ENCODE assay signal across 12 cellular contexts in genomic region chr1:78007677-78008341, GRCh38. TPM values are rescaled to one million over a fixed set of nuclear protein-coding genes. Genes with fewer than 3 reads are reported as not detected.
DNase-seq lines count a peak whose midpoint lies in the region; ATAC-seq, FAIRE-seq and TF ChIP-seq lines count a peak whose summit lies in the region.
"Had no signal": no experiment of that assay in that cellular context is flagged by ENCODE, and none has a peak within 500 bp of the region (broad histone marks: within the 10 kb centered on the region; RNA-seq: fewer than 3 reads in every experiment).

No MANE protein-coding gene starts in this region.

- FAIRE-seq in astrocyte (lab: Jason Lieb, UNC), result no peak

- POLR2A ChIA-PET in activated naive CD8-positive, alpha-beta T cell treated with anti-CD3 and anti-CD28 coated beads, Interleukin-2, amount 10 ng/mL, durations not matched to agents 7 days and 5 days (lab: Charles Lee), result interaction anchor here (6.5 kb wide), 1 partner anchor 29 kb away, joined by 224 read pairs; the partner anchor contains the start of gene FUBP1

- H2BK5ac ChIP-seq in mesenchymal stem cell (ENCODE audit: low read depth, low read length, poor library complexity, severe bottlenecking), result no peak overlapping the region

- H2AK5ac ChIP-seq in mesenchymal stem cell (ENCODE audit: low read length, severe bottlenecking), result no peak overlapping the region

- peaks cover under 1% of the 10 kb centered on the region for H3K36me3 Mint-ChIP-seq in activated naive CD8-positive, alpha-beta T cell treated with anti-CD3 and anti-CD28 coated beads, Interleukin-2, amount 10 ng/mL, durations not matched to agents 7 days and 5 days
- peaks cover 5% of the 10 kb centered on the region for H3K36me3 Mint-ChIP-seq in activated naive CD8-positive, alpha-beta T cell treated with anti-CD3 and anti-CD28 coated beads, Interleukin-2, amount 50 U/mL, for 24 hours (ENCODE audit: low read depth)
- peaks cover 3% of the 10 kb centered on the region for H3K36me3 Mint-ChIP-seq in astrocyte (ENCODE audit: low read depth, unreplicated experiment)

- no peak overlapping the region for H3K4ac ChIP-seq in mesenchymal stem cell (ENCODE audit: low read depth in 1 of 2, low read length in 2 of 2)

- H3K36me3 ChIP-seq in astrocyte (ENCODE audit: insufficient read depth, low read length) (peaks cover 2% of the 10 kb centered on the region), mesenchymal stem cell (ENCODE audit: control insufficient read depth in 1 of 2, insufficient read depth in 2 of 2, low read depth in 1 of 2, low read length in 2 of 2) (peaks cover 0 to 3% of the 10 kb centered on the region in 2 experiments), transverse colon (no peaks in the 10 kb centered on the region)

- no peak overlapping the region for H4K91ac ChIP-seq in mesenchymal stem cell (ENCODE audit: low read length)

- H3K27me3 ChIP-seq in astrocyte (ENCODE audit: insufficient read depth, low read length) (no peaks in the 10 kb centered on the region), mesenchymal stem cell (ENCODE audit: control insufficient read depth in 1 of 2, insufficient read depth in 1 of 2, low read length in 2 of 2) (no peaks in the 10 kb centered on the region), transverse colon (no peaks in the 10 kb centered on the region)

- no peak overlapping the region for H4K8ac ChIP-seq in mesenchymal stem cell (ENCODE audit: low read length)

- H3K27ac ChIP-seq in astrocyte (ENCODE audit: low read depth, low read length), result no peak overlapping the region
- H3K27ac ChIP-seq in mesenchymal stem cell (ENCODE audit: low read length, poor library complexity, severe bottlenecking), result no peak overlapping the region
- peak overlapping the region; percentile 1 to 94 (median 92) for H3K27ac ChIP-seq in transverse colon

- H2AFZ ChIP-seq in astrocyte (ENCODE audit: low read depth, low read length) (no peak overlapping the region), mesenchymal stem cell (ENCODE audit: low read depth, low read length) (no peak overlapping the region)

- H3K9me3 ChIP-seq in astrocyte (ENCODE audit: insufficient read depth, low read depth, low read length) (no peaks in the 10 kb centered on the region), mesenchymal stem cell (ENCODE audit: control insufficient read depth, low read length) (no peaks in the 10 kb centered on the region), transverse colon (no peaks in the 10 kb centered on the region)

- peaks cover 6% of the 10 kb centered on the region for H3K4me1 ChIP-seq in astrocyte (ENCODE audit: insufficient read depth, low read length)
- no peaks in the 10 kb centered on the region for H3K4me1 ChIP-seq in mesenchymal stem cell (ENCODE audit: control insufficient read depth, insufficient read depth, low read depth, low read length)
- H3K4me1 ChIP-seq in transverse colon, result peaks cover 5 to 64% (median 34%) of the 10 kb centered on the region in 4 donors

- H3K79me2 ChIP-seq in astrocyte (ENCODE audit: insufficient read depth, low read length), result peaks cover 74% of the 10 kb centered on the region

- H3K79me1 ChIP-seq in mesenchymal stem cell (replicated peaks; ENCODE audit: low read length, poor library complexity, severe bottlenecking), result peaks cover 1% of the 10 kb centered on the region

- no peak for TF ChIP-seq POLR2A in transverse colon (IDR thresholded peaks at IDR 0.05)

- H2BK15ac ChIP-seq in mesenchymal stem cell (ENCODE audit: low read depth, poor library complexity, severe bottlenecking), result no peak overlapping the region

- no peak overlapping the region for H2BK12ac ChIP-seq in mesenchymal stem cell (ENCODE audit: low read length in 2 of 2)

- in situ Hi-C loops in transverse colon (cut with MboI; ENCODE audit: low pct_ligation_motif_present in 1 of 4, low pct_unique_long_range_greater_than_20kb in 1 of 4, low sequenced_read_pairs in 3 of 4), result no loop called here

- H4K20me1 ChIP-seq in astrocyte (ENCODE audit: insufficient read depth, low read length), result peaks cover 28% of the 10 kb centered on the region

- no peak overlapping the region for H3K14ac ChIP-seq in mesenchymal stem cell (ENCODE audit: low read length in 2 of 2)

- H3K18ac ChIP-seq in mesenchymal stem cell (ENCODE audit: low read depth in 1 of 2, low read length in 2 of 2), result no peak overlapping the region

- H3K4me1 Mint-ChIP-seq in activated naive CD8-positive, alpha-beta T cell treated with anti-CD3 and anti-CD28 coated beads, Interleukin-2, amount 10 ng/mL, durations not matched to agents 7 days and 5 days, result peaks cover 35% of the 10 kb centered on the region
- H3K4me1 Mint-ChIP-seq in activated naive CD8-positive, alpha-beta T cell treated with anti-CD3 and anti-CD28 coated beads, Interleukin-2, amount 50 U/mL, for 24 hours, result peaks cover 57% of the 10 kb centered on the region
- H3K4me1 Mint-ChIP-seq in astrocyte (ENCODE audit: low read depth, unreplicated experiment), result peaks cover 17% of the 10 kb centered on the region

- intact Hi-C loops in transverse colon (cut with DNase I; ENCODE audit: low total_unique reads), result no loop called here

- H3K4me3 ChIP-seq in astrocyte (ENCODE audit: insufficient read depth, low read depth, low read length) (peak overlapping the region; percentile 87), mesenchymal stem cell (ENCODE audit: insufficient read depth in 1 of 2, low read depth in 1 of 2, low read length in 2 of 2) (peak overlapping the region in 1 of 2 experiments; percentile 93), transverse colon (peak overlapping the region in 2 of 4 donors; percentile 57 to 59)

- TF ChIP-seq CTCF in astrocyte (IDR thresholded peaks at IDR 0.05; ENCODE audit: insufficient read depth, low read depth, low read length), result no peak
- TF ChIP-seq CTCF in transverse colon (IDR thresholded peaks at IDR 0.05), result no peak

- ATAC-seq in activated naive CD8-positive, alpha-beta T cell treated with anti-CD3 and anti-CD28 coated beads, Interleukin-2, amount 10 ng/mL, durations not matched to agents 7 days and 5 days (ENCODE audit: low read depth), result no peak
- no peak for ATAC-seq in activated naive CD8-positive, alpha-beta T cell treated with anti-CD3 and anti-CD28 coated beads, Interleukin-2, amount 50 U/mL, for 24 hours
- no peak for ATAC-seq in HG03175 (IDR thresholded peaks at IDR 0.05; ENCODE audit: unreplicated experiment)

- no peak for TF ChIP-seq EP300 in transverse colon (IDR thresholded peaks at IDR 0.05; ENCODE audit: low read depth)

- H3K4me2 ChIP-seq in astrocyte (ENCODE audit: low read length) (peak overlapping the region; percentile 85), mesenchymal stem cell (ENCODE audit: low read length, poor library complexity, severe bottlenecking) (no peak overlapping the region)

- H3K9me3 Mint-ChIP-seq in activated naive CD8-positive, alpha-beta T cell treated with anti-CD3 and anti-CD28 coated beads, Interleukin-2, amount 10 ng/mL, durations not matched to agents 7 days and 5 days, result no peaks in the 10 kb centered on the region
- H3K9me3 Mint-ChIP-seq in activated naive CD8-positive, alpha-beta T cell treated with anti-CD3 and anti-CD28 coated beads, Interleukin-2, amount 50 U/mL, for 24 hours, result no peaks in the 10 kb centered on the region
- no peaks in the 10 kb centered on the region for H3K9me3 Mint-ChIP-seq in astrocyte (ENCODE audit: unreplicated experiment)
- H3K9me3 Mint-ChIP-seq: central memory CD8-positive, alpha-beta T cell had no signal

- no peaks in the 10 kb centered on the region for H3K27me3 Mint-ChIP-seq in activated naive CD8-positive, alpha-beta T cell treated with anti-CD3 and anti-CD28 coated beads, Interleukin-2, amount 10 ng/mL, durations not matched to agents 7 days and 5 days
- H3K27me3 Mint-ChIP-seq in activated naive CD8-positive, alpha-beta T cell treated with anti-CD3 and anti-CD28 coated beads, Interleukin-2, amount 50 U/mL, for 24 hours, result peaks cover 3% of the 10 kb centered on the region
- H3K27me3 Mint-ChIP-seq in astrocyte (ENCODE audit: low read depth, unreplicated experiment), result no peaks in the 10 kb centered on the region
- H3K27me3 Mint-ChIP-seq: central memory CD8-positive, alpha-beta T cell had no signal

- H3K4me3 Mint-ChIP-seq in activated naive CD8-positive, alpha-beta T cell treated with anti-CD3 and anti-CD28 coated beads, Interleukin-2, amount 10 ng/mL, durations not matched to agents 7 days and 5 days, result peak overlapping the region; percentile 55
- H3K4me3 Mint-ChIP-seq in activated naive CD8-positive, alpha-beta T cell treated with anti-CD3 and anti-CD28 coated beads, Interleukin-2, amount 50 U/mL, for 24 hours, result no peak overlapping the region
- peak overlapping the region; percentile 98 for H3K4me3 Mint-ChIP-seq in astrocyte (ENCODE audit: unreplicated experiment)
- H3K4me3 Mint-ChIP-seq: central memory CD8-positive, alpha-beta T cell had no signal

- H3K23ac ChIP-seq in mesenchymal stem cell (ENCODE audit: low read length in 2 of 2), result no peak overlapping the region

- H2BK120ac ChIP-seq in mesenchymal stem cell (ENCODE audit: low read depth, low read length), result no peak overlapping the region

- WGBS in mesenchymal stem cell, result no CpG with 5 or more reads among the region's 4 CpGs
- WGBS in transverse colon (ENCODE audit: low coverage in 1 of 2), 2 donors, result 84 to 90% methylated on average over 3 to 4 of the region's 4 CpGs

- H3K27ac Mint-ChIP-seq in activated naive CD8-positive, alpha-beta T cell treated with anti-CD3 and anti-CD28 coated beads, Interleukin-2, amount 10 ng/mL, durations not matched to agents 7 days and 5 days, result no peak overlapping the region
- no peak overlapping the region for H3K27ac Mint-ChIP-seq in activated naive CD8-positive, alpha-beta T cell treated with anti-CD3 and anti-CD28 coated beads, Interleukin-2, amount 50 U/mL, for 24 hours
- no peak overlapping the region for H3K27ac Mint-ChIP-seq in astrocyte (ENCODE audit: unreplicated experiment)

- no peak for DNase-seq in activated naive CD8-positive, alpha-beta T cell treated with anti-CD3 and anti-CD28 coated beads, Interleukin-2, amount 10 ng/mL, durations not matched to agents 7 days and 5 days
- DNase-seq in activated naive CD8-positive, alpha-beta T cell treated with anti-CD3 and anti-CD28 coated beads, Interleukin-2, amount 50 U/mL, for 24 hours, result no peak
- DNase-seq in astrocyte (ENCODE audit: low read depth) (no peak), mesenchymal stem cell (no peak), transverse colon (no peak), C1 segment of cervical spinal cord (lab: John Stamatoyannopoulos, UW) (no peak), NCI-H146 treated with DMSO at 0.1 percent for 48 hours (lab: John Stamatoyannopoulos, UW; ENCODE audit: unreplicated experiment) (no peak)
- DNase-seq: HCEC 1CT; NCI-H510A treated with DMSO at 0.1 percent for 48 hours; stimulated activated naive CD4-positive, alpha-beta T cell treated with Interleukin-2 at 50 U/mL for 16 hours had no signal

- H3K9ac ChIP-seq in astrocyte (ENCODE audit: low read length), result peak overlapping the region; percentile 46
- H3K9ac ChIP-seq in mesenchymal stem cell (ENCODE audit: low read length), result peak overlapping the region; percentile 99

RNA-seq across cellular contexts. Expression of gene DNAJB4, which starts 3.1 kb away (rescaled TPM):
- 10 to 100 TPM; 15.2 to 16.4 TPM for total RNA-seq in activated naive CD8-positive, alpha-beta T cell treated with anti-CD3 and anti-CD28 coated beads, Interleukin-2, amount 10 ng/mL, durations not matched to agents 7 days and 5 days
- total RNA-seq in astrocyte (57.9 and 58.6 TPM in 2 replicates), transverse colon (10 to 100 TPM in 2 of 4 donors, 1 to 10 TPM in 2; 4.0 to 30.2 (median 16.9) TPM)
- polyA plus RNA-seq in mesenchymal stem cell (2013, experiment 1 of 2), result 15.9 TPM
- 16.1 TPM for polyA plus RNA-seq in mesenchymal stem cell (2013, experiment 2 of 2)

RNA-seq across cellular contexts. Expression of gene FUBP1, which starts 28.9 kb away (rescaled TPM):
- 100 to 1,000 TPM; 223 to 228 TPM for total RNA-seq in activated naive CD8-positive, alpha-beta T cell treated with anti-CD3 and anti-CD28 coated beads, Interleukin-2, amount 10 ng/mL, durations not matched to agents 7 days and 5 days
- total RNA-seq in astrocyte (113 and 128 TPM in 2 replicates), transverse colon (100 to 1,000 TPM in 2 of 4 donors, 10 to 100 TPM in 2; 81.8 to 176 (median 101) TPM)
- polyA plus RNA-seq in mesenchymal stem cell (2013, experiment 1 of 2), result 77.5 TPM
- polyA plus RNA-seq in mesenchymal stem cell (2013, experiment 2 of 2), result 71.5 TPM

RNA-seq across cellular contexts. Expression of gene GIPC2, which starts 38.0 kb away (rescaled TPM):
- total RNA-seq in activated naive CD8-positive, alpha-beta T cell treated with anti-CD3 and anti-CD28 coated beads, Interleukin-2, amount 10 ng/mL, durations not matched to agents 7 days and 5 days, result under 1 TPM; 0.44 to 0.74 TPM
- total RNA-seq in astrocyte (not detected in 2 replicates), transverse colon (10 to 100 TPM; 14.2 to 40.1 (median 24.1) TPM)
- polyA plus RNA-seq in mesenchymal stem cell (2013, experiment 1 of 2), result 0.01 TPM
- polyA plus RNA-seq in mesenchymal stem cell (2013, experiment 2 of 2), result not detected

Comparison
In these comparisons a context has a peak if more than half of its experiments do, and no peak if none do; other contexts are left out.
1. H3K27ac ChIP-seq: peak in transverse colon (4 of 4); none in astrocyte (single experiment) and mesenchymal stem cell (single experiment).
2. RNA of gene GIPC2, which starts 38.0 kb away (total RNA-seq): 14.2 to 40.1 TPM in transverse colon; 0.44 to 0.74 TPM in activated naive CD8-positive, alpha-beta T cell treated with anti-CD3 and anti-CD28 coated beads, Interleukin-2, amount 10 ng/mL, durations not matched to agents 7 days and 5 days and not detected in astrocyte; every median in the first group is over 4 times any median in the second.